Comparison of ENCODE assay signal across 9 cellular contexts in the genomic region with DNA sequence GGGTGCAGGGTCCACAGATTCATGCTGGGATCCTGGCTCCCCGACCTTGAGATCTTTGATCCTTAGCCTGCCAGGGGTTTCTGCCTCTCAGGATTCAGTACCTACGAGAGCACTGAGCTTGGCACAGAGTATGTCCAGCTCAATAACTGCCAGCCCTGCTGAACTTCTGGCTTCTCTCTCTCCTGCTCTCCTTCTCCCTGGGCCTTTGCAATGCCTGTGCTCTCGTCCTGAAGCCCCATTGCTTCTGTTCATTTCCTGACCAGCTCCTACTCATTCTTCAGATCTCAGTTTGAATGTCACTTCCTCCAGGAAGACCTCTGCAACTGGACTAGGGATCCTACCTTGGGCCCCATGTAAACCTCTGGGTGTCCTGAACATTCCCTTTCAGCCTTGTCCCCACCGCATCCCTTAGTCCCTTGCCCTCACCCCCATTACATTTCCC.
DNase-seq lines count a peak whose midpoint lies in the region; ATAC-seq and TF ChIP-seq lines count a peak whose summit lies in the region.
"Had no signal": no experiment of that assay in that cellular context is flagged by ENCODE, and none has a peak within 500 bp of the region (broad histone marks: within the 10 kb centered on the region; RNA-seq: fewer than 3 reads in every experiment).

No MANE protein-coding gene starts in this region.

- H3K9me2 ChIP-seq in HCT116 (ENCODE audit: insufficient read depth) = no peaks in the 10 kb centered on the region

- no peak for ATAC-seq in HCT116
- no peak for ATAC-seq in lung (ENCODE audit: insufficient read depth, low FRiP score)

- no peaks in the 10 kb centered on the region for H3K27me3 Mint-ChIP-seq in MCF 10A (ENCODE audit: insufficient read depth, unreplicated experiment)
- peaks cover 12% of the 10 kb centered on the region for H3K27me3 Mint-ChIP-seq in activated CD4-positive, alpha-beta memory T cell treated with anti-CD3 and anti-CD28 coated beads, Interleukin-2, amount 10 ng/mL, durations not matched to agents 7 days and 5 days

- H3K36me3 Mint-ChIP-seq in MCF 10A (ENCODE audit: insufficient read depth, unreplicated experiment) = no peaks in the 10 kb centered on the region
- H3K36me3 Mint-ChIP-seq in activated CD4-positive, alpha-beta memory T cell treated with anti-CD3 and anti-CD28 coated beads, Interleukin-2, amount 10 ng/mL, durations not matched to agents 7 days and 5 days (ENCODE audit: low read depth) = no peaks in the 10 kb centered on the region

- H2AFZ ChIP-seq in HCT116 (ENCODE audit: low read depth, low read length, poor library complexity, severe bottlenecking) = no peak overlapping the region

- POLR2A ChIA-PET in HCT116 (lab: Charles Lee) (no interaction called here), MCF 10A (lab: Yijun Ruan, JAX) (interaction anchor here (0.9 to 1.2 kb wide), 2 partner anchors 19 to 312 kb away, joined by 3 read pairs; no protein-coding TSS in a partner anchor)
- POLR2A ChIA-PET in activated CD4-positive, alpha-beta memory T cell treated with anti-CD3 and anti-CD28 coated beads, Interleukin-2, amount 10 ng/mL, durations not matched to agents 7 days and 5 days (lab: Charles Lee) = no interaction called here

- no peaks in the 10 kb centered on the region for H3K9me3 Mint-ChIP-seq in MCF 10A (ENCODE audit: unreplicated experiment)
- H3K9me3 Mint-ChIP-seq in activated CD4-positive, alpha-beta memory T cell treated with anti-CD3 and anti-CD28 coated beads, Interleukin-2, amount 10 ng/mL, durations not matched to agents 7 days and 5 days = no peaks in the 10 kb centered on the region

- peak overlapping the region; percentile 41 for H3K4me2 ChIP-seq in HCT116 (ENCODE audit: low read length)

- H3K4me3 Mint-ChIP-seq in MCF 10A (ENCODE audit: unreplicated experiment) = no peak overlapping the region
- no peak overlapping the region for H3K4me3 Mint-ChIP-seq in activated CD4-positive, alpha-beta memory T cell treated with anti-CD3 and anti-CD28 coated beads, Interleukin-2, amount 10 ng/mL, durations not matched to agents 7 days and 5 days

- H3K36me3 ChIP-seq in HCT116 (ENCODE audit: control insufficient read depth in 1 of 2, insufficient read depth in 2 of 2, low read length in 2 of 2) (no peaks in the 10 kb centered on the region), lung (ENCODE audit: control insufficient read depth in 2 of 2, insufficient read depth in 2 of 2, low read length in 2 of 2) (no peaks in the 10 kb centered on the region), subcutaneous abdominal adipose tissue (ENCODE audit: control insufficient read depth in 5 of 5, insufficient read depth in 5 of 5, low read length in 5 of 5) (no peaks in the 10 kb centered on the region)
- H3K36me3 ChIP-seq: cardiac muscle cell had no signal

- H3K27ac ChIP-seq in HCT116 (ENCODE audit: low read depth, low read length) (no peak overlapping the region), lung (ENCODE audit: low read depth in 1 of 2, low read length in 1 of 2) (peak overlapping the region; percentile 51 to 82), subcutaneous abdominal adipose tissue (ENCODE audit: low read depth, low read length) (peak overlapping the region; percentile 92)
- H3K27ac ChIP-seq: cardiac muscle cell had no signal

- no peaks in the 10 kb centered on the region for H3K79me2 ChIP-seq in HCT116 (ENCODE audit: insufficient read depth, low read length)

- H3K4me1 Mint-ChIP-seq in MCF 10A (ENCODE audit: insufficient read depth, unreplicated experiment) = peaks cover 19% of the 10 kb centered on the region
- H3K4me1 Mint-ChIP-seq in activated CD4-positive, alpha-beta memory T cell treated with anti-CD3 and anti-CD28 coated beads, Interleukin-2, amount 10 ng/mL, durations not matched to agents 7 days and 5 days = peaks cover 1% of the 10 kb centered on the region

- no peak for TF ChIP-seq RAD21 in HCT116 (IDR thresholded peaks at IDR 0.05; ENCODE audit: low read depth)

- WGBS in lung, 2 donors = 26% methylated on average over 4 of the region's 4 CpGs

- H3K4me3 ChIP-seq in HCT116 (replicated peaks in 1 of 2; ENCODE audit: low read depth in 1 of 2, low read length in 2 of 2) (no peak overlapping the region), lung (no peak overlapping the region), subcutaneous abdominal adipose tissue (ENCODE audit: low read depth in 1 of 5, low read length in 5 of 5) (peak overlapping the region; percentile 33 to 51 (median 48))
- H3K4me3 ChIP-seq: cardiac muscle cell had no signal

- RAD21 ChIA-PET in HCT116 (lab: Charles Lee; ENCODE audit: low non-redundant PET in 1 of 2, low total read pairs in 2 of 2, uncharacterized antibody in 2 of 2, unreplicated experiment in 2 of 2) = no interaction called here

- no peak for TF ChIP-seq POLR2A in HCT116 (IDR thresholded peaks at IDR 0.05; ENCODE audit: borderline replicate concordance, extremely low read depth, insufficient read depth, insufficient read length)

- no peaks in the 10 kb centered on the region for H4K20me1 ChIP-seq in HCT116 (ENCODE audit: insufficient read depth)

- peak overlapping the region; percentile 36 for H3K27ac Mint-ChIP-seq in MCF 10A (ENCODE audit: low read depth, unreplicated experiment)
- H3K27ac Mint-ChIP-seq in activated CD4-positive, alpha-beta memory T cell treated with anti-CD3 and anti-CD28 coated beads, Interleukin-2, amount 10 ng/mL, durations not matched to agents 7 days and 5 days = no peak overlapping the region

- TF ChIP-seq CTCF in HCT116 (IDR thresholded peaks at IDR 0.05 in 2 of 3, conservative IDR thresholded peaks at IDR 0.05 in 1 of 3; ENCODE audit: borderline replicate concordance in 1 of 3, insufficient read depth in 1 of 3, low read depth in 2 of 3, low read length in 2 of 3) (no peak), MCF 10A (IDR thresholded peaks at IDR 0.05; ENCODE audit: unreplicated experiment) (no peak), lung (IDR thresholded peaks at IDR 0.05; ENCODE audit: control extremely low read depth, extremely low read depth) (no peak)

- CTCF ChIA-PET in HCT116 (lab: Charles Lee) = no interaction called here
- CTCF ChIA-PET in MCF 10A (lab: Yijun Ruan, JAX) = interaction anchor here (0.6 to 1.6 kb wide), 5 partner anchors 9 to 69 kb away, joined by 3 to 5 read pairs (median 3); no protein-coding TSS in a partner anchor
- CTCF ChIA-PET in activated CD4-positive, alpha-beta memory T cell treated with anti-CD3 and anti-CD28 coated beads, Interleukin-2, amount 10 ng/mL, durations not matched to agents 7 days and 5 days (lab: Charles Lee) = no interaction called here

- DNase-seq in HCT116 (ENCODE audit: low read depth, low spot score) = no peak
- no peak for DNase-seq in MCF 10A (ENCODE audit: unreplicated experiment)
- DNase-seq in lung (ENCODE audit: low spot score) = no peak
- DNase-seq in DMS53 treated with DMSO at 0.1 percent for 48 hours (lab: John Stamatoyannopoulos, UW; ENCODE audit: unreplicated experiment) = no peak
- DNase-seq in stimulated activated CD4-positive, alpha-beta T cell treated with anti-CD3 and anti-CD28 coated beads, Interleukin-2, amount 100 ng/mL, for 24 hours = no peak
- no peak for DNase-seq in OCI-M1 (lab: John Stamatoyannopoulos, UW)
- no peak for DNase-seq in activated CD4-positive, alpha-beta memory T cell treated with anti-CD3 and anti-CD28 coated beads, Interleukin-2, amount 10 ng/mL, durations not matched to agents 7 days and 5 days

- H3K9me3 ChIP-seq in HCT116 (ENCODE audit: control insufficient read depth in 1 of 2, insufficient read depth in 1 of 2, low read depth in 1 of 2, low read length in 2 of 2) (no peaks in the 10 kb centered on the region), lung (ENCODE audit: control insufficient read depth in 2 of 2, insufficient read depth in 1 of 2, low read length in 1 of 2) (no peaks in the 10 kb centered on the region), subcutaneous abdominal adipose tissue (ENCODE audit: control insufficient read depth in 5 of 5, low read length in 5 of 5) (no peaks in the 10 kb centered on the region)

- no peaks in the 10 kb centered on the region for H3K27me3 ChIP-seq in HCT116 (ENCODE audit: insufficient read depth, low read length)
- no peaks in the 10 kb centered on the region for H3K27me3 ChIP-seq in lung (ENCODE audit: control insufficient read depth, insufficient read depth)
- peaks cover 0 to 3% (median 0%) of the 10 kb centered on the region in 5 donors for H3K27me3 ChIP-seq in subcutaneous abdominal adipose tissue (ENCODE audit: control insufficient read depth in 5 of 5, insufficient read depth in 4 of 5, low read length in 5 of 5)
- H3K27me3 ChIP-seq: cardiac muscle cell had no signal

- H3K9ac ChIP-seq in HCT116 (ENCODE audit: low read length) (no peak overlapping the region), subcutaneous abdominal adipose tissue (ENCODE audit: low read length in 5 of 5) (peak overlapping the region in 4 of 5 donors; percentile 49 to 68 (median 56))

- intact Hi-C loops in HCT116 (cut with micrococcal nuclease) = no loop called here
- intact Hi-C loops in MCF 10A (cut with micrococcal nuclease) = no loop called here

- H3K4me1 ChIP-seq in HCT116 (ENCODE audit: control insufficient read depth in 1 of 2, insufficient read depth in 2 of 2, low read length in 2 of 2) = peaks cover 5 to 13% of the 10 kb centered on the region in 2 experiments; a peak in 3 of 4 replicates
- H3K4me1 ChIP-seq in lung (ENCODE audit: control insufficient read depth in 2 of 2, insufficient read depth in 2 of 2, low read length in 2 of 2) = peaks cover 3 to 44% of the 10 kb centered on the region in 2 donors
- peaks cover 31 to 70% (median 65%) of the 10 kb centered on the region in 5 donors for H3K4me1 ChIP-seq in subcutaneous abdominal adipose tissue (ENCODE audit: control insufficient read depth in 5 of 5, insufficient read depth in 5 of 5, low read length in 5 of 5)

- BruUV-seq in HCT116 (replicated peaks; lab: Mats Ljungman, UMichigan) (no TSS peak), MCF 10A (replicated peaks; lab: Mats Ljungman, UMichigan) (no TSS peak)

TF ChIP-seq in HCT116, 20 proteins besides CTCF, POLR2A, EP300 and RAD21 (continues in another document):
- TF ChIP-seq CBX3 (IDR thresholded peaks at IDR 0.05; ENCODE audit: low read depth) (no peak), YY1 (IDR thresholded peaks at IDR 0.05; ENCODE audit: extremely low read depth, insufficient replicate concordance, low read depth, low read length) (no peak), SRF (IDR thresholded peaks at IDR 0.05; ENCODE audit: low read depth) (no peak), JUND (IDR thresholded peaks at IDR 0.05) (no peak), ZFX (IDR thresholded peaks at IDR 0.05) (no peak), SP1 (IDR thresholded peaks at IDR 0.05; ENCODE audit: low read depth) (no peak), ELF1 (IDR thresholded peaks at IDR 0.05; ENCODE audit: borderline replicate concordance, low read depth) (no peak)
- TF ChIP-seq, protein P1, sequence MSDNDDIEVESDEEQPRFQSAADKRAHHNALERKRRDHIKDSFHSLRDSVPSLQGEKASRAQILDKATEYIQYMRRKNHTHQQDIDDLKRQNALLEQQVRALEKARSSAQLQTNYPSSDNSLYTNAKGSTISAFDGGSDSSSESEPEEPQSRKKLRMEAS (IDR thresholded peaks at IDR 0.05) = no peak
- TF ChIP-seq, protein P2, sequence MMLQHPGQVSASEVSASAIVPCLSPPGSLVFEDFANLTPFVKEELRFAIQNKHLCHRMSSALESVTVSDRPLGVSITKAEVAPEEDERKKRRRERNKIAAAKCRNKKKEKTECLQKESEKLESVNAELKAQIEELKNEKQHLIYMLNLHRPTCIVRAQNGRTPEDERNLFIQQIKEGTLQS (IDR thresholded peaks at IDR 0.05) = no peak

Comparison
In these comparisons a context has a peak if more than half of its experiments do, and no peak if none do; other contexts are left out.
1. H3K4me3 ChIP-seq: peak in subcutaneous abdominal adipose tissue (5 of 5); none in HCT116 (0 of 2) and lung (single experiment).